ENCODE assay signal across 33 cellular contexts in genomic region chr11:126896025-126896424, GRCh38.
DNase-seq lines count a peak whose midpoint lies in the region; ATAC-seq, FAIRE-seq and TF ChIP-seq lines count a peak whose summit lies in the region.
"Had no signal": no experiment of that assay in that cellular context is flagged by ENCODE, and none has a peak within 500 bp of the region (broad histone marks: within the 10 kb centered on the region; RNA-seq: fewer than 3 reads in every experiment).

No MANE protein-coding gene starts in this region.

- H3K18ac ChIP-seq in H1 (ENCODE audit: extremely low read depth, low read length): no peak overlapping the region

- TF ChIP-seq POLR2A in H1 (IDR thresholded peaks at IDR 0.05; ENCODE audit: control extremely low read depth in 1 of 2, low read depth in 2 of 2, low read length in 2 of 2): no peak
- no peak for TF ChIP-seq POLR2A in body of pancreas (IDR thresholded peaks at IDR 0.05)

- H3K23ac ChIP-seq in H1 (ENCODE audit: insufficient read length): no peak overlapping the region

- no peak overlapping the region for H3K56ac ChIP-seq in H1 (replicated peaks; ENCODE audit: insufficient read length, low read depth, low read length)

- H3K27me3 Mint-ChIP-seq in CD4-positive, alpha-beta memory T cell: peaks cover 0 to 3% of the 10 kb centered on the region in 2 donors
- H3K27me3 Mint-ChIP-seq: B cell; CD4-positive, CD25-positive, alpha-beta regulatory T cell; CD8-positive, alpha-beta memory T cell had no signal

- no peaks in the 10 kb centered on the region for H3K23me2 ChIP-seq in H1 (ENCODE audit: low read depth, low read length)

- H4K91ac ChIP-seq in H1 (replicated peaks; ENCODE audit: insufficient read length, low read length): no peak overlapping the region

- no peak overlapping the region for H2BK20ac ChIP-seq in H1 (ENCODE audit: low read length)

- no peak overlapping the region for H2BK120ac ChIP-seq in H1 (replicated peaks; ENCODE audit: low read depth, low read length)

- H4K20me1 ChIP-seq in DND-41 (ENCODE audit: insufficient read depth, low read length) (no peaks in the 10 kb centered on the region), H1 (replicated peaks in 1 of 2; ENCODE audit: control insufficient read depth in 1 of 2, insufficient read depth in 2 of 2, low read length in 2 of 2) (peaks cover 0 to 1% of the 10 kb centered on the region in 2 experiments)
- H4K20me1 ChIP-seq: BLaER1; BLaER1 treated with 17β-estradiol and CSF1 and Interleukin-3, amounts not matched to agents 10 nM and 100 nM had no signal

- TF ChIP-seq EP300 in H1 (IDR thresholded peaks at IDR 0.05; ENCODE audit: borderline replicate concordance in 1 of 2, low read depth in 2 of 2, low read length in 2 of 2): no peak

- TF ChIP-seq CTCF in DND-41 (IDR thresholded peaks at IDR 0.05; ENCODE audit: borderline replicate concordance, extremely low read depth, low read length, poor library complexity, severe bottlenecking) (no peak), H1 (IDR thresholded peaks at IDR 0.05; ENCODE audit: control extremely low read depth in 1 of 3, insufficient read depth in 1 of 3, low read depth in 1 of 3, low read length in 3 of 3) (no peak), body of pancreas (IDR thresholded peaks at IDR 0.05) (no peak)

- H3K79me2 ChIP-seq in DND-41 (ENCODE audit: insufficient read depth, low read length) (no peaks in the 10 kb centered on the region), H1 (ENCODE audit: control insufficient read depth in 1 of 2, insufficient read depth in 2 of 2, low read length in 2 of 2) (no peaks in the 10 kb centered on the region)

- CTCF ChIA-PET in H1 (lab: Charles Lee; ENCODE audit: partially characterized antibody): interaction anchor here (0.9 to 1.1 kb wide), 3 partner anchors 8 to 114 kb away, joined by 3 read pairs; no protein-coding TSS in a partner anchor
- CTCF ChIA-PET in CD4-positive, alpha-beta memory T cell (lab: Charles Lee; ENCODE audit: partially characterized antibody): no interaction called here

- no peak overlapping the region for H2BK15ac ChIP-seq in H1 (ENCODE audit: low read length)

- H3K9me3 ChIP-seq in DND-41 (ENCODE audit: insufficient read depth, low read length, severe bottlenecking) (no peaks in the 10 kb centered on the region), adipocyte (ENCODE audit: control insufficient read depth, low read length) (peaks cover 68% of the 10 kb centered on the region), H1 (ENCODE audit: insufficient read depth in 2 of 2, low read depth in 1 of 2, low read length in 1 of 2) (peaks cover 0 to 6% of the 10 kb centered on the region in 2 experiments; a peak in 1 of 4 replicates), body of pancreas (no peaks in the 10 kb centered on the region)
- peaks cover 0 to 4% of the 10 kb centered on the region in 2 donors for H3K9me3 ChIP-seq in CD4-positive, alpha-beta memory T cell (ENCODE audit: control insufficient read depth in 1 of 2, low read length in 2 of 2)
- H3K9me3 ChIP-seq: BE2C had no signal

- H3K9ac ChIP-seq in DND-41 (ENCODE audit: low read depth, low read length) (no peak overlapping the region), adipocyte (ENCODE audit: low read length) (no peak overlapping the region), H1 (replicated peaks in 1 of 4; ENCODE audit: extremely low read depth in 1 of 4, low read depth in 3 of 4, low read length in 3 of 4) (no peak overlapping the region)
- H3K9ac ChIP-seq: BLaER1; BLaER1 treated with 17β-estradiol and CSF1 and Interleukin-3, amounts not matched to agents 10 nM and 100 nM had no signal

- POLR2A ChIA-PET in H1 (lab: Charles Lee; ENCODE audit: partially characterized antibody): no interaction called here
- POLR2A ChIA-PET in CD4-positive, alpha-beta memory T cell (lab: Charles Lee; ENCODE audit: partially characterized antibody): no interaction called here

- H4K8ac ChIP-seq in H1 (ENCODE audit: extremely low read depth, insufficient read depth, low read length): no peak overlapping the region

- no peak overlapping the region for H2BK5ac ChIP-seq in H1 (ENCODE audit: low read depth, low read length)

- no peak overlapping the region for H3K4me3 Mint-ChIP-seq in CD4-positive, alpha-beta memory T cell
- H3K4me3 Mint-ChIP-seq: B cell; CD14-positive monocyte; CD4-positive, alpha-beta T cell; CD8-positive, alpha-beta memory T cell; CD8-positive, alpha-beta T cell had no signal

- no peak overlapping the region for H3K14ac ChIP-seq in H1 (ENCODE audit: insufficient read length)

- H2AK5ac ChIP-seq in H1 (ENCODE audit: low read depth, low read length): no peak overlapping the region

- H4K5ac ChIP-seq in H1 (ENCODE audit: insufficient read length, low read depth, low read length): no peak overlapping the region

- H3K4me3 ChIP-seq in DND-41 (ENCODE audit: low read depth in 1 of 2, low read length in 2 of 2) (no peak overlapping the region), adipocyte (ENCODE audit: low read length) (peak overlapping the region; percentile 4), H1 (ENCODE audit: extremely low read depth in 1 of 4, insufficient read depth in 2 of 4, low read depth in 3 of 4, low read length in 4 of 4) (no peak overlapping the region), body of pancreas (no peak overlapping the region)
- no peak overlapping the region for H3K4me3 ChIP-seq in CD4-positive, alpha-beta memory T cell (ENCODE audit: low read length in 2 of 2)
- H3K4me3 ChIP-seq: A549; BLaER1; BLaER1 treated with 17β-estradiol and CSF1 and Interleukin-3, amounts not matched to agents 10 nM and 100 nM had no signal

- H2BK12ac ChIP-seq in H1 (ENCODE audit: low read depth, low read length): no peak overlapping the region

- FAIRE-seq in H1 (lab: Jason Lieb, UNC): no peak
- FAIRE-seq: A204.1, A549, D721Med had no signal

- H3K27ac ChIP-seq in DND-41 (ENCODE audit: low read length): peak overlapping the region; percentile 30; the same call in 1 of the 2 replicates
- no peak overlapping the region for H3K27ac ChIP-seq in H1 (ENCODE audit: low read depth, low read length)
- no peak overlapping the region for H3K27ac ChIP-seq in body of pancreas
- no peak overlapping the region for H3K27ac ChIP-seq in CD4-positive, alpha-beta memory T cell (ENCODE audit: low read depth, low read length)
- H3K27ac ChIP-seq: 22Rv1; A549; BLaER1; BLaER1 treated with 17β-estradiol and CSF1 and Interleukin-3, amounts not matched to agents 10 nM and 100 nM; C4-2B had no signal

- H3K36me3 ChIP-seq in DND-41 (ENCODE audit: insufficient read depth, low read length): no peaks in the 10 kb centered on the region
- H3K36me3 ChIP-seq in adipocyte (ENCODE audit: control insufficient read depth, insufficient read depth, low read length, severe bottlenecking): no peaks in the 10 kb centered on the region
- no peaks in the 10 kb centered on the region for H3K36me3 ChIP-seq in H1 (ENCODE audit: control insufficient read depth in 2 of 4, insufficient read depth in 4 of 4, low read length in 3 of 4)
- H3K36me3 ChIP-seq in body of pancreas (replicated peaks in 1 of 2; ENCODE audit: insufficient read depth in 1 of 2, low read depth in 2 of 2): no peaks in the 10 kb centered on the region
- H3K36me3 ChIP-seq in CD4-positive, alpha-beta memory T cell (ENCODE audit: insufficient read depth, low read length): no peaks in the 10 kb centered on the region
- H3K36me3 ChIP-seq: BE2C; BLaER1; BLaER1 treated with 17β-estradiol and CSF1 and Interleukin-3, amounts not matched to agents 10 nM and 100 nM had no signal

- H3K4me1 ChIP-seq in DND-41 (ENCODE audit: insufficient read depth, low read length) (peaks cover 55% of the 10 kb centered on the region), adipocyte (ENCODE audit: control insufficient read depth, insufficient read depth, low read length) (peaks cover 5% of the 10 kb centered on the region), H1 (replicated peaks in 1 of 4; ENCODE audit: control insufficient read depth in 3 of 4, insufficient read depth in 4 of 4, low read length in 3 of 4) (peaks cover 2 to 18% (median 14%) of the 10 kb centered on the region in 4 experiments; a peak in 6 of 7 replicates), body of pancreas (no peaks in the 10 kb centered on the region)
- H3K4me1 ChIP-seq in CD4-positive, alpha-beta memory T cell (ENCODE audit: insufficient read depth, low read length): no peaks in the 10 kb centered on the region
- H3K4me1 ChIP-seq: A549; BE2C; BLaER1; BLaER1 treated with 17β-estradiol and CSF1 and Interleukin-3, amounts not matched to agents 10 nM and 100 nM; Caco-2 had no signal

- H3K27me3 ChIP-seq in DND-41 (ENCODE audit: insufficient read depth, low read length, poor library complexity) (no peaks in the 10 kb centered on the region), adipocyte (replicated peaks; ENCODE audit: control insufficient read depth, insufficient read depth, low read length) (no peaks in the 10 kb centered on the region), H1 (replicated peaks in 1 of 4; ENCODE audit: control insufficient read depth in 3 of 4, extremely low read depth in 1 of 4, insufficient read depth in 3 of 4, low read length in 3 of 4) (no peaks in the 10 kb centered on the region), body of pancreas (no peaks in the 10 kb centered on the region)
- no peaks in the 10 kb centered on the region for H3K27me3 ChIP-seq in CD4-positive, alpha-beta memory T cell (ENCODE audit: insufficient read depth, low read length)
- H3K27me3 ChIP-seq: BLaER1; BLaER1 treated with 17β-estradiol and CSF1 and Interleukin-3, amounts not matched to agents 10 nM and 100 nM had no signal

- H2AFZ ChIP-seq in DND-41 (ENCODE audit: low read depth, low read length): no peak overlapping the region
- H2AFZ ChIP-seq in H1 (ENCODE audit: low read length): no peak overlapping the region

- peaks cover 0 to 3% of the 10 kb centered on the region in 2 donors for H3K36me3 Mint-ChIP-seq in CD4-positive, alpha-beta memory T cell
- H3K36me3 Mint-ChIP-seq: CD14-positive monocyte; CD4-positive, CD25-positive, alpha-beta regulatory T cell; CD8-positive, alpha-beta memory T cell; CD8-positive, alpha-beta T cell had no signal

- intact Hi-C loops in body of pancreas (cut with DNase I) (no loop called here), left cardiac atrium (cut with DNase I) (no loop called here)
- intact Hi-C loops in CD4-positive, alpha-beta memory T cell (cut with micrococcal nuclease): no loop called here

- ATAC-seq in DND-41 (ENCODE audit: insufficient read depth, low read depth) (no peak), body of pancreas (no peak), left cardiac atrium (no peak)
- ATAC-seq: A549; CD8-positive, alpha-beta T cell had no signal

- peak overlapping the region in 1 of 7 donors; percentile 48 for H3K27ac Mint-ChIP-seq in CD4-positive, alpha-beta memory T cell
- H3K27ac Mint-ChIP-seq: B cell; CD14-positive monocyte; CD4-positive, alpha-beta T cell; CD4-positive, CD25-positive, alpha-beta regulatory T cell; CD8-positive, alpha-beta memory T cell; CD8-positive, alpha-beta T cell had no signal

- H3K4me1 Mint-ChIP-seq in CD4-positive, alpha-beta memory T cell: peaks cover 0 to 6% (median 0%) of the 10 kb centered on the region in 4 donors
- H3K4me1 Mint-ChIP-seq: B cell; CD4-positive, CD25-positive, alpha-beta regulatory T cell; CD8-positive, alpha-beta memory T cell had no signal

- no peak for TF ChIP-seq RAD21 in H1 (IDR thresholded peaks at IDR 0.05 in 1 of 2, conservative IDR thresholded peaks at IDR 0.05 in 1 of 2; ENCODE audit: low read depth in 2 of 2, low read length in 2 of 2)

- H3K79me1 ChIP-seq in H1 (ENCODE audit: low read depth, low read length): no peaks in the 10 kb centered on the region

- no peak overlapping the region for H3K4me2 ChIP-seq in DND-41 (ENCODE audit: insufficient read depth, low read length)
- no peak overlapping the region for H3K4me2 ChIP-seq in H1 (ENCODE audit: insufficient read depth in 1 of 2, low read depth in 2 of 2, low read length in 2 of 2)
- H3K4me2 ChIP-seq: A549; BLaER1; BLaER1 treated with 17β-estradiol and CSF1 and Interleukin-3, amounts not matched to agents 10 nM and 100 nM had no signal

- H3K4ac ChIP-seq in H1 (replicated peaks; ENCODE audit: insufficient read length, low read depth, low read length): no peak overlapping the region

- DNase-seq in DND-41 (no peak), adipocyte (ENCODE audit: low read depth) (no peak), H1 (ENCODE audit: low read depth in 1 of 2, low spot score in 2 of 2) (no peak), body of pancreas (no peak), left cardiac atrium (no peak)
- no peak for DNase-seq in CD4-positive, alpha-beta memory T cell
- DNase-seq: 8988T; ACHN; AML-193; BE2C; C1 segment of cervical spinal cord; Caco-2; Calu3; CD4-positive, alpha-beta T cell; CD4-positive, CD25-positive, alpha-beta regulatory T cell; CD8-positive, alpha-beta memory T cell; CD8-positive, alpha-beta T cell; COR-L47; DMS 273 treated with DMSO at 0.1 percent for 48 hours; DMS153; DMS53; DMS79; DMS79 treated with DMSO at 0.1 percent for 48 hours; EL had no signal

- peaks cover 3 to 20% (median 13%) of the 10 kb centered on the region in 8 donors for H3K9me3 Mint-ChIP-seq in CD4-positive, alpha-beta memory T cell
